In genomic region chr14:70020350-70021170, GRCh38 we compare ENCODE assay signal across 20 cellular contexts.
DNase-seq lines count a peak whose midpoint lies in the region; ATAC-seq, FAIRE-seq and TF ChIP-seq lines count a peak whose summit lies in the region.
"Had no signal": no experiment of that assay in that cellular context is flagged by ENCODE, and none has a peak within 500 bp of the region (broad histone marks: within the 10 kb centered on the region; RNA-seq: fewer than 3 reads in every experiment).

No MANE protein-coding gene starts in this region.

- H3K4me2 ChIP-seq in BLaER1 (peak overlapping the region; percentile 91), hepatocyte (no peak overlapping the region)

- peak; percentile 61 for DNase-seq in HTR-8/SVneo (ENCODE audit: insufficient read length, low spot score)
- DNase-seq in choroid plexus epithelial cell (ENCODE audit: low read depth): peak; percentile 47
- DNase-seq in midbrain (lab: John Stamatoyannopoulos, UW): peak; percentile 28
- no peak for DNase-seq in hepatocyte (ENCODE audit: low spot score)
- no peak for DNase-seq in dedifferentiated amniotic fluid mesenchymal stem cell (ENCODE audit: extremely low spot score)
- DNase-seq in stimulated activated CD4-positive, alpha-beta T cell treated with anti-CD3 and anti-CD28 coated beads, Interleukin-4, amount 100 ng/mL, for 24 hours: no peak
- DNase-seq: activated CD4-positive, alpha-beta T cell treated with anti-CD3 and anti-CD28 coated beads, Interleukin-2, amount 10 ng/mL, durations not matched to agents 24 days and 14 days; activated naive CD4-positive, alpha-beta T cell treated with anti-CD3 and anti-CD28 coated beads, Interleukin-2, amount 50 U/mL, for 16 hours; heart right ventricle; MG63; NCI-H2081 treated with DMSO at 0.1 percent for 48 hours; NCI-H510A treated with DMSO at 0.1 percent for 48 hours; OCI-M1; retina; stimulated activated naive CD8-positive, alpha-beta T cell treated with anti-CD3 and anti-CD28 coated beads, Interleukin-15, amount 100 ng/mL, for 72 hours; uterus had no signal

- H3K9me3 ChIP-seq in BLaER1 (no peaks in the 10 kb centered on the region), hepatocyte (ENCODE audit: low read depth) (no peaks in the 10 kb centered on the region)
- H3K9me3 ChIP-seq: heart right ventricle, MG63, neutrophil, uterus had no signal

- H3K27ac ChIP-seq in BLaER1 (peak overlapping the region; percentile 37), hepatocyte (no peak overlapping the region)
- H3K27ac ChIP-seq: heart right ventricle, neutrophil, SK-N-MC, uterus had no signal

- ATAC-seq in HG03135 (IDR thresholded peaks at IDR 0.05; ENCODE audit: unreplicated experiment): no peak
- ATAC-seq: stimulated activated naive CD8-positive, alpha-beta T cell treated with anti-CD3 and anti-CD28 coated beads, Interleukin-15, amount 100 ng/mL, for 72 hours had no signal

- no peak overlapping the region for H3K9ac ChIP-seq in BLaER1

- H4K20me1 ChIP-seq in BLaER1 (no peaks in the 10 kb centered on the region), hepatocyte (ENCODE audit: insufficient read depth, poor library complexity, severe bottlenecking) (no peaks in the 10 kb centered on the region)

- TF ChIP-seq CTCF in choroid plexus epithelial cell (conservative IDR thresholded peaks at IDR 0.05; ENCODE audit: low read depth, low read length) (no peak), hepatocyte (IDR thresholded peaks at IDR 0.05; ENCODE audit: poor library complexity) (no peak)

- H3K79me2 ChIP-seq in hepatocyte: no peaks in the 10 kb centered on the region

- H3K9me2 ChIP-seq in hepatocyte (replicated peaks; ENCODE audit: insufficient read depth): no peaks in the 10 kb centered on the region

- H3K27me3 ChIP-seq in BLaER1 (no peaks in the 10 kb centered on the region), hepatocyte (no peaks in the 10 kb centered on the region)
- H3K27me3 ChIP-seq: MG63, uterus had no signal

- FAIRE-seq in HTR-8/SVneo (lab: Jason Lieb, UNC): peak; percentile 87

- H3K36me3 ChIP-seq in BLaER1 (no peaks in the 10 kb centered on the region), hepatocyte (replicated peaks; ENCODE audit: insufficient read depth, low read depth) (no peaks in the 10 kb centered on the region)
- H3K36me3 ChIP-seq: heart right ventricle, MG63, neutrophil, uterus had no signal

- H3K4me1 ChIP-seq in BLaER1 (peaks cover 43% of the 10 kb centered on the region), hepatocyte (ENCODE audit: insufficient read depth) (no peaks in the 10 kb centered on the region)
- H3K4me1 ChIP-seq: uterus had no signal

- no peak overlapping the region for H3K4me3 ChIP-seq in BLaER1
- no peak overlapping the region for H3K4me3 ChIP-seq in choroid plexus epithelial cell (ENCODE audit: low read depth, low read length)
- no peak overlapping the region for H3K4me3 ChIP-seq in hepatocyte
- H3K4me3 ChIP-seq: heart right ventricle, MG63, SK-N-MC, uterus had no signal

- 65% methylated on average over 8 of the region's 8 CpGs for WGBS in hepatocyte (ENCODE audit: low lambda C conversion rate, missing lambda C conversion rate)

- H2AFZ ChIP-seq in hepatocyte: no peak overlapping the region

Comparison
In these comparisons a context has a peak if more than half of its experiments do, and no peak if none do; other contexts are left out.
1. DNase-seq: peak in HTR-8/SVneo (single experiment), choroid plexus epithelial cell (single experiment) and midbrain (single experiment); none in hepatocyte (single experiment), dedifferentiated amniotic fluid mesenchymal stem cell (single experiment) and stimulated activated CD4-positive, alpha-beta T cell treated with anti-CD3 and anti-CD28 coated beads, Interleukin-4, amount 100 ng/mL, for 24 hours (single experiment).